Comparison of ENCODE assay signal across 9 cellular contexts in the genomic region with DNA sequence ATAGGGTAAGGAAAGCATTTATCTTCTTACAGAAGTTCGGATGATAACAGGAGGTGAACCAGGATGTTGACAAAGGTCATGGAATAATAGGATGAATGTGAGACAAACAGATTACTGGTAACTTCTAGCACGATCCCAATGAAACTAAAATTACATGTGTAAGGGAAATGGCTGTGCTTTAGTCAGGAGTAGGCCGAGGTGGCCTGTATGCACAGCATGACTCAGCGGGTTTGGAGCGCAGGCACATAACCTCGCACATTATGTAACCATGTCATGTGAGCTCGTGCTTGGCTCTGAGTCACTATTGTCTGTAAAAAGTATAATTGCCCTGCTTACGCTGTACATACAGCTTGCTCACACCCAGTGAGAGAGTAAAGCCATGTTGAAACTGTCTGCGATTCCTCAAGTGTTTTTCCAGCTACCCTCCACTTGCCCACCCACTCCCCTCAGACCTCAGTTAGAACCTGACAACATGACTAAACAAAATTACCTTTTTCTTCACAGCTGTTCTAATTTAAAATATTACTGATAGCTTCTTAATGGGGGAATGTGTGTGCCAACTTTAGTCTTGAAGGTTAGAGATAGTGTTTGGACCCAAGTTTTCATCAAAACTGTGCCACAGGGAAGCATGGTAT. TPM values are rescaled to one million over a fixed set of nuclear protein-coding genes. Genes with fewer than 3 reads are reported as not detected.
A peak's percentile ranks its signal among the peaks of the same experiment; 100 is the strongest.
DNase-seq lines count a peak whose midpoint lies in the region; ATAC-seq and TF ChIP-seq lines count a peak whose summit lies in the region.
"Had no signal": no experiment of that assay in that cellular context is flagged by ENCODE, and none has a peak within 500 bp of the region (broad histone marks: within the 10 kb centered on the region; RNA-seq: fewer than 3 reads in every experiment).

No MANE protein-coding gene starts in this region.

- H3K4me3 ChIP-seq in ascending aorta (no peak overlapping the region), lower lobe of right lung (no peak overlapping the region)
- H3K4me3 ChIP-seq in effector memory CD4-positive, alpha-beta T cell (ENCODE audit: insufficient read depth, low read depth, low read length, poor library complexity, severe bottlenecking), result no peak overlapping the region
- H3K4me3 ChIP-seq: pancreas had no signal

- peaks cover 8 to 36% of the 10 kb centered on the region in 2 donors for H3K36me3 ChIP-seq in ascending aorta
- peaks cover 27% of the 10 kb centered on the region for H3K36me3 ChIP-seq in lower lobe of right lung
- peaks cover 30% of the 10 kb centered on the region for H3K36me3 ChIP-seq in effector memory CD4-positive, alpha-beta T cell (ENCODE audit: control insufficient read depth, insufficient read depth, low read length)

- no peaks in the 10 kb centered on the region for H3K27me3 ChIP-seq in ascending aorta
- no peaks in the 10 kb centered on the region for H3K27me3 ChIP-seq in lower lobe of right lung (ENCODE audit: low read depth)
- H3K27me3 ChIP-seq in effector memory CD4-positive, alpha-beta T cell (replicated peaks; ENCODE audit: control insufficient read depth, insufficient read depth, low read length, poor library complexity, severe bottlenecking), result no peaks in the 10 kb centered on the region
- H3K27me3 ChIP-seq: pancreas had no signal

- TF ChIP-seq CTCF in ascending aorta (IDR thresholded peaks at IDR 0.05) (no peak), lower lobe of right lung (IDR thresholded peaks at IDR 0.05) (no peak)

- intact Hi-C loops in ascending aorta (cut with DNase I), result no loop called here
- intact Hi-C loops in lower lobe of right lung (cut with DNase I), result no loop called here

- H3K27ac ChIP-seq in ascending aorta (no peak overlapping the region), lower lobe of right lung (no peak overlapping the region)
- no peak overlapping the region for H3K27ac ChIP-seq in effector memory CD4-positive, alpha-beta T cell (ENCODE audit: insufficient read depth, low read length, poor library complexity, severe bottlenecking)
- H3K27ac ChIP-seq: pancreas had no signal

- peaks cover 0 to 6% of the 10 kb centered on the region in 2 donors for H3K4me1 ChIP-seq in ascending aorta
- no peaks in the 10 kb centered on the region for H3K4me1 ChIP-seq in lower lobe of right lung
- H3K4me1 ChIP-seq in effector memory CD4-positive, alpha-beta T cell (ENCODE audit: control insufficient read depth, insufficient read depth, low read length, poor library complexity, severe bottlenecking), result no peaks in the 10 kb centered on the region
- H3K4me1 ChIP-seq: pancreas had no signal

- H3K9me3 ChIP-seq in ascending aorta (no peaks in the 10 kb centered on the region), lower lobe of right lung (no peaks in the 10 kb centered on the region)
- no peaks in the 10 kb centered on the region for H3K9me3 ChIP-seq in effector memory CD4-positive, alpha-beta T cell (ENCODE audit: control insufficient read depth, low read length)
- H3K9me3 ChIP-seq: pancreas had no signal

- ATAC-seq in lower lobe of right lung (peak; percentile 58 to 84), GM19023 (IDR thresholded peaks at IDR 0.05; ENCODE audit: unreplicated experiment) (no peak), HG03432 (IDR thresholded peaks at IDR 0.05; ENCODE audit: unreplicated experiment) (no peak), HG03460 (IDR thresholded peaks at IDR 0.05; ENCODE audit: unreplicated experiment) (no peak)

- DNase-seq in Ammon's horn (ENCODE audit: low spot score), result peak; percentile 31
- DNase-seq in HS-27A (ENCODE audit: low read depth), result peak; percentile 59
- DNase-seq in ascending aorta (ENCODE audit: low spot score in 2 of 2), result peak; percentile 25 to 65
- peak; percentile 68 for DNase-seq in lower lobe of right lung
- DNase-seq in effector memory CD4-positive, alpha-beta T cell, result no peak

RNA-seq across cellular contexts. Expression of a gene that starts 8.2 kb away (rescaled TPM):
- 0.53 TPM for total RNA-seq in ascending aorta
- 35.4 TPM for total RNA-seq in lower lobe of right lung

RNA-seq across cellular contexts. Expression of a gene that starts 14.5 kb away (rescaled TPM):
- total RNA-seq in ascending aorta (not detected), lower lobe of right lung (not detected)

Comparison
In these comparisons a context has a peak if more than half of its experiments do, and no peak if none do; other contexts are left out.
1. DNase-seq: peak in Ammon's horn (single experiment), HS-27A (single experiment), ascending aorta (2 of 2) and lower lobe of right lung (single experiment); none in effector memory CD4-positive, alpha-beta T cell (0 of 3).
2. ATAC-seq: peak in lower lobe of right lung (2 of 2); none in GM19023 (single experiment), HG03432 (single experiment) and HG03460 (single experiment).
3. RNA of a gene that starts 8.2 kb away (total RNA-seq): 35.4 TPM in lower lobe of right lung (single experiment); 0.53 TPM in ascending aorta (single experiment); every median in the first group is over 10 times any median in the second.